ENCODE assay signal across 11 cellular contexts in the genomic region with DNA sequence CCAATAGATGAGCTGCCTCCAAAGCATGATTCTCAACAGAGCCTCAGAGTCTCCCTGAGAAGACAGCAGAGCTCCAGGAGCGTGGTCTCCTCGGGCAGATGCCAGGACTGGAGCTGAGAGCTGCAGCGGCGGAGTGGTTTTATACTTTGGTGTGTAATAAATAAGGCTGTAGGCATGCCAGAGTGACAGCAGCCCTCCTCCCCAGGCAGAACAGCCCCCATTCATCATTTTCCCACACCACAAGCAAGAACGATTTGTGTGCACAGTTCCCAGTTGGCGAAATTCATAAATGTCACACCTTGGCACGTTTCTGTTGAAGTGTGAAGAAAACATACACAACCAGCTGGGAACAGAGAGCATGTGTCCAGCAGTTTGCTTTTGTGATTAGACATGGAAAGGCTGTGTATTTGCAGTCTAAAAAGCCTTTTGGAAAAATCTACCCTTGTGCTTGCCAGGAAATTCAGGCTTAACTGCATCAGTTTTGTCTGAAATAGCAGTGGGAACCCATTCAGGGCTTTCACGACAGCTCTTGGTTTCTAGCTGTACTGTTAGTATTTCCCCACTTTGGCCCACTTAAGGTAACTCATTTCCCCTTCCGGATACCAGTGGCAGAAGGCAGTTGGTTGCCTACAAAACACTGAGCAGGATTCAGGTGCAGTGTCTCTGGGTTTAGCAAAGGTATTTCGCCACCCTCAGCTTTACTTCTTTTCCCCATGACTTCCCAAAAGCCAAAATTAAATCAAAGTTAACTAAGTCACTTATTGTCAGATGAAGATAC. TPM values are rescaled to one million over a fixed set of nuclear protein-coding genes. Genes with fewer than 3 reads are reported as not detected.
DNase-seq lines count a peak whose midpoint lies in the region; ATAC-seq and TF ChIP-seq lines count a peak whose summit lies in the region.
"Had no signal": no experiment of that assay in that cellular context is flagged by ENCODE, and none has a peak within 500 bp of the region (broad histone marks: within the 10 kb centered on the region; RNA-seq: fewer than 3 reads in every experiment).

A gene with protein sequence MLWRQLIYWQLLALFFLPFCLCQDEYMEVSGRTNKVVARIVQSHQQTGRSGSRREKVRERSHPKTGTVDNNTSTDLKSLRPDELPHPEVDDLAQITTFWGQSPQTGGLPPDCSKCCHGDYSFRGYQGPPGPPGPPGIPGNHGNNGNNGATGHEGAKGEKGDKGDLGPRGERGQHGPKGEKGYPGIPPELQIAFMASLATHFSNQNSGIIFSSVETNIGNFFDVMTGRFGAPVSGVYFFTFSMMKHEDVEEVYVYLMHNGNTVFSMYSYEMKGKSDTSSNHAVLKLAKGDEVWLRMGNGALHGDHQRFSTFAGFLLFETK (minus strand): TSS at position 115 of the 778 bp plus-strand sequence. CDS start 88 bp downstream, at position 27.

- no peak for TF ChIP-seq POLR2A in suprapubic skin (IDR thresholded peaks at IDR 0.05)

- ATAC-seq in GM18858 (IDR thresholded peaks at IDR 0.05; ENCODE audit: unreplicated experiment), result no peak
- ATAC-seq: GM23338 had no signal

- DNase-seq in NCI-H446 treated with DMSO at 0.1 percent for 48 hours (lab: John Stamatoyannopoulos, UW) (peak; percentile 93), dorsolateral prefrontal cortex (peak in 6 of 10 donors; percentile 12 to 49 (median 42)), suprapubic skin (ENCODE audit: low spot score in 2 of 2) (no peak), A172 (ENCODE audit: low spot score) (no peak), hippocampal formation (lab: John Stamatoyannopoulos, UW) (no peak)
- DNase-seq: DMS79 treated with DMSO at 0.1 percent for 48 hours; stimulated activated CD4-positive, alpha-beta T cell treated with anti-CD3 and anti-CD28 coated beads, Interleukin-1b, Interleukin-23, amount 100 ng/mL, for 48 hours had no signal

- H3K27ac ChIP-seq in dorsolateral prefrontal cortex, result peak within 1 kb of the TSS in 29 of 59 donors; percentile 0 to 67 (median 34)
- peak within 1 kb of the TSS; percentile 29 for H3K27ac ChIP-seq in muscle layer of colon (ENCODE audit: low read depth, low read length)
- H3K27ac ChIP-seq in suprapubic skin, result peak within 1 kb of the TSS; percentile 27

- H3K4me1 ChIP-seq in muscle layer of colon (ENCODE audit: insufficient read depth, low read length) (peaks cover 29% of the 10 kb centered on the region), suprapubic skin (peaks cover 7% of the 10 kb centered on the region)

- no peaks in the 10 kb centered on the region for H3K27me3 ChIP-seq in dorsolateral prefrontal cortex
- H3K27me3 ChIP-seq in muscle layer of colon (ENCODE audit: control insufficient read depth in 1 of 2, insufficient read depth in 2 of 2, low read length in 2 of 2), result no peaks in the 10 kb centered on the region
- H3K27me3 ChIP-seq in suprapubic skin, result no peaks in the 10 kb centered on the region
- H3K27me3 ChIP-seq: upper lobe of left lung had no signal

- TF ChIP-seq EP300 in suprapubic skin (IDR thresholded peaks at IDR 0.05), result no peak

- intact Hi-C loops in dorsolateral prefrontal cortex (cut with DNase I), result no loop called here

- H3K4me3 ChIP-seq in dorsolateral prefrontal cortex (peak within 1 kb of the TSS in 56 of 59 donors; percentile 0 to 59 (median 33)), muscle layer of colon (ENCODE audit: low read depth in 1 of 2, low read length in 2 of 2) (peak within 1 kb of the TSS in 1 of 2 donors; percentile 44), suprapubic skin (peak within 1 kb of the TSS; percentile 8)
- H3K4me3 ChIP-seq: GM23338, upper lobe of left lung had no signal

- WGBS in suprapubic skin, result 61% methylated on average over 10 of the region's 10 CpGs

- H3K9me3 ChIP-seq in muscle layer of colon (ENCODE audit: low read length), result no peaks in the 10 kb centered on the region
- H3K9me3 ChIP-seq in suprapubic skin, result no peaks in the 10 kb centered on the region
- H3K9me3 ChIP-seq: upper lobe of left lung had no signal

- TF ChIP-seq CTCF in dorsolateral prefrontal cortex (IDR thresholded peaks at IDR 0.05 in 54 of 56, conservative IDR thresholded peaks at IDR 0.05 in 2 of 56; ENCODE audit: low read depth in 1 of 56, partially characterized antibody in 56 of 56) (no peak), suprapubic skin (IDR thresholded peaks at IDR 0.05) (no peak)

- no peaks in the 10 kb centered on the region for H3K36me3 ChIP-seq in muscle layer of colon (ENCODE audit: insufficient read depth, low read length)
- no peaks in the 10 kb centered on the region for H3K36me3 ChIP-seq in suprapubic skin
- H3K36me3 ChIP-seq: upper lobe of left lung had no signal

- H3K9ac ChIP-seq in muscle layer of colon (ENCODE audit: low read length), result no peak within 1 kb of the TSS

RNA-seq across cellular contexts. Expression of the gene that starts here (rescaled TPM):
- total RNA-seq in dorsolateral prefrontal cortex (10 to 100 TPM in 84 of 120 experiments, 1 to 10 TPM in 36; 6.0 to 26.9 (median 12.5) TPM), suprapubic skin (10 to 100 TPM in 2 of 4 donors, 1 to 10 TPM in 2; 5.9 to 30.1 (median 8.7) TPM)
- total RNA-seq in A172 (2014; rRNA removed; shearing (Covaris generic)), result not detected in 2 replicates

Comparison
In these comparisons a context has a peak if more than half of its experiments do, and no peak if none do; other contexts are left out.
1. DNase-seq: peak in NCI-H446 treated with DMSO at 0.1 percent for 48 hours (single experiment) and dorsolateral prefrontal cortex (6 of 10); none in suprapubic skin (0 of 2), A172 (single experiment) and hippocampal formation (0 of 2).